9 cellular contexts compared by ENCODE assay signal in the genomic region with DNA sequence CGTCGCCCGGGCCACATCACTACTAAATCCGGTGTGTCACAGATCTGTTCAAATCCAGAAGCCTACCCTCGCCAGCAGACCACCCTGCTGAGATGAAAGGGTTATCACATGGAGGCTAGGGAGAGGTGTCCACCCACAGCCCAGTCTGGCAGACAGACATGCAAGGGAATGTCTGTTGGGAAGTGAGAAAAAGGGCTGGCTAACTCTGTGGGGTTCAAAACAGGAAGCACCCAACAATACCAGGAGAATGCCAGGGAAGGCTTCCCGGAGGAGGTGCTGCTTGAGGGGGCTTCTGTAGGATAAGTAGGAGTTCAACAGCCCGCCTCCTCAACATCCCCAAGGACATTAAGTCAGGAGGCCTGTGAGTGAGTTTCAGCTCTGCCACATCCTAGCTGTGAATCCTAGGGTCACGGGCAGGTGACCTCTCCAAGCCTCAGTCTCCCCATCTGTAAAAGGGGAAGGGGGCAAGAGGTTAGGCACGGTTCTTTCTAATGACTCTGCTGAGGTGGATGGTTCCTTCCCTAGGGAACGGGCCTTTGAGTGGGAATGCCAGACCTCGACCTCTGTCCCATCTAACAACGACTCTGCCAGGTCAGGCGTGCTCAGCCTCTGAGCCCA. TPM values are rescaled to one million over a fixed set of nuclear protein-coding genes. Genes with fewer than 3 reads are reported as not detected.
DNase-seq lines count a peak whose midpoint lies in the region; ATAC-seq, FAIRE-seq and TF ChIP-seq lines count a peak whose summit lies in the region.
"Had no signal": no experiment of that assay in that cellular context is flagged by ENCODE, and none has a peak within 500 bp of the region (broad histone marks: within the 10 kb centered on the region; RNA-seq: fewer than 3 reads in every experiment).

No MANE protein-coding gene starts in this region.

- peak; percentile 71 for DNase-seq in cardiac septum (ENCODE audit: low spot score)
- no peak for DNase-seq in Right ventricle myocardium superior
- no peak for DNase-seq in body of pancreas
- DNase-seq in mesendoderm: no peak
- no peak for DNase-seq in urothelium cell line (ENCODE audit: low spot score)
- DNase-seq in ecto neural progenitor cell (ENCODE audit: low spot score): no peak
- no peak for DNase-seq in kidney glomerular epithelial cell (lab: John Stamatoyannopoulos, UW)

- TF ChIP-seq CTCF in body of pancreas (IDR thresholded peaks at IDR 0.05): no peak

- H2AK5ac ChIP-seq in mesendoderm (ENCODE audit: low read length): no peak overlapping the region

- no peak overlapping the region for H2BK120ac ChIP-seq in mesendoderm (ENCODE audit: low read depth, low read length)

- no peak overlapping the region for H2BK15ac ChIP-seq in mesendoderm (replicated peaks; ENCODE audit: low read depth)

- WGBS in body of pancreas, 2 donors: 53 to 82% methylated on average over 7 to 13 of the region's 13 CpGs
- WGBS in mesendoderm (ENCODE audit: extremely low coverage, insufficient coverage, low lambda C conversion rate): no CpG with 5 or more reads among the region's 13 CpGs

- peak overlapping the region; percentile 4 for H3K4me2 ChIP-seq in mesendoderm (ENCODE audit: low read length)

- H4K8ac ChIP-seq in mesendoderm (ENCODE audit: low read depth, low read length): no peak overlapping the region

- peak overlapping the region; percentile 93 for H3K56ac ChIP-seq in mesendoderm (ENCODE audit: low read length)

- FAIRE-seq in urothelium cell line (lab: Jason Lieb, UNC): peak; percentile 50

- peaks cover 56% of the 10 kb centered on the region for H3K79me2 ChIP-seq in mesendoderm (ENCODE audit: control insufficient read depth, insufficient read depth, low read length)

- intact Hi-C loops in cardiac septum (cut with DNase I) (loop anchor here (5.0 kb wide), 1 partner anchor 42 kb away; no protein-coding TSS in a partner anchor), Right ventricle myocardium superior (cut with DNase I) (no loop called here), body of pancreas (cut with DNase I) (no loop called here)

- peak overlapping the region; percentile 92 for H3K9ac ChIP-seq in mesendoderm (ENCODE audit: low read length)

- H3K9me3 ChIP-seq in body of pancreas: no peaks in the 10 kb centered on the region

- H3K79me1 ChIP-seq in mesendoderm (ENCODE audit: low read length): peaks cover 7% of the 10 kb centered on the region

- H2BK5ac ChIP-seq in mesendoderm (ENCODE audit: low read length): peak overlapping the region; percentile 61

- H4K5ac ChIP-seq in mesendoderm (ENCODE audit: low read length): no peak overlapping the region

- peak overlapping the region in 3 of 4 donors; percentile 79 to 85 (median 80) for H3K27ac ChIP-seq in body of pancreas
- H3K27ac ChIP-seq in mesendoderm (ENCODE audit: low read depth, low read length): peak overlapping the region; percentile 1

- H3K4ac ChIP-seq in mesendoderm (ENCODE audit: low read depth, low read length): peak overlapping the region; percentile 96

- H3K27me3 ChIP-seq in body of pancreas (no peaks in the 10 kb centered on the region), mesendoderm (ENCODE audit: insufficient read depth, low read length, poor library complexity) (no peaks in the 10 kb centered on the region)

- H3K18ac ChIP-seq in mesendoderm (ENCODE audit: low read length): peak overlapping the region; percentile 89

- H3K23ac ChIP-seq in mesendoderm (ENCODE audit: low read length): peak overlapping the region; percentile 90

- H3K4me3 ChIP-seq in body of pancreas: peak overlapping the region; percentile 89 to 100
- H3K4me3 ChIP-seq in mesendoderm (ENCODE audit: low read length): peak overlapping the region; percentile 93

- no peak for TF ChIP-seq POLR2A in body of pancreas (IDR thresholded peaks at IDR 0.05)

- H3K4me1 ChIP-seq in body of pancreas (peaks cover 28% of the 10 kb centered on the region), mesendoderm (ENCODE audit: control insufficient read depth, low read depth, low read length) (peaks cover 6% of the 10 kb centered on the region)

- ATAC-seq in Right ventricle myocardium superior (ENCODE audit: poor library complexity) (no peak), body of pancreas (no peak), HG02759 (IDR thresholded peaks at IDR 0.05; ENCODE audit: unreplicated experiment) (no peak)

- H3K36me3 ChIP-seq in body of pancreas (replicated peaks in 1 of 2; ENCODE audit: insufficient read depth in 1 of 2, low read depth in 2 of 2) (no peaks in the 10 kb centered on the region), mesendoderm (ENCODE audit: control insufficient read depth, insufficient read depth, low read length) (peaks cover 2% of the 10 kb centered on the region)

RNA-seq across cellular contexts. Expression of gene TPST2, which starts 1.1 kb away (rescaled TPM):
- total RNA-seq in cardiac septum (22.0 TPM), Right ventricle myocardium superior (30.1 TPM), body of pancreas (100 to 1,000 TPM; 547 to 586 TPM)
- polyA plus RNA-seq in mesendoderm (2013, experiment 1 of 2): 60.8 TPM
- 59.3 TPM for polyA plus RNA-seq in mesendoderm (2013, experiment 2 of 2)

RNA-seq across cellular contexts. Expression of gene CRYBB1, which starts 29.0 kb away (rescaled TPM):
- total RNA-seq in cardiac septum (0.67 TPM), Right ventricle myocardium superior (0.65 TPM), body of pancreas (under 1 TPM in 1 of 2 donors, not detected in 1; 0.52 TPM)
- 7.3 TPM for polyA plus RNA-seq in mesendoderm (2013, experiment 1 of 2)
- 7.5 TPM for polyA plus RNA-seq in mesendoderm (2013, experiment 2 of 2)
- total RNA-seq: pulmonary artery endothelial cell had no signal

RNA-seq across cellular contexts. Expression of gene CRYBA4, which starts 32.9 kb away (rescaled TPM):
- total RNA-seq in cardiac septum: not detected
- not detected for total RNA-seq in Right ventricle myocardium superior
- total RNA-seq in body of pancreas: not detected
- polyA plus RNA-seq in mesendoderm (2013, experiment 1 of 2): 0.72 TPM
- 0.60 TPM for polyA plus RNA-seq in mesendoderm (2013, experiment 2 of 2)
- total RNA-seq: pulmonary artery endothelial cell had no signal

Comparison
In these comparisons a context has a peak if more than half of its experiments do, and no peak if none do; other contexts are left out.
1. RNA of gene TPST2, which starts 1.1 kb away (total RNA-seq): 547 to 586 TPM in body of pancreas; 30.1 TPM in Right ventricle myocardium superior (single experiment) and 22.0 TPM in cardiac septum (single experiment); every median in the first group is over 10 times any median in the second.